Comparison of ENCODE assay signal across 8 cellular contexts in genomic region chr2:134917219-134917957, GRCh38. TPM values are rescaled to one million over a fixed set of nuclear protein-coding genes. Genes with fewer than 3 reads are reported as not detected.
DNase-seq lines count a peak whose midpoint lies in the region; ATAC-seq, FAIRE-seq and TF ChIP-seq lines count a peak whose summit lies in the region.

No MANE protein-coding gene starts in this region.

- no peak for TF ChIP-seq POLR2A in GM18505 (IDR thresholded peaks at IDR 0.05; ENCODE audit: borderline replicate concordance, extremely low read depth, insufficient read depth, insufficient read length)

- H3K36me3 ChIP-seq in hepatocyte (replicated peaks; ENCODE audit: insufficient read depth, low read depth): no peaks in the 10 kb centered on the region
- H3K36me3 ChIP-seq in small intestine (ENCODE audit: control insufficient read depth in 2 of 2, insufficient read depth in 2 of 2, low read length in 2 of 2): no peaks in the 10 kb centered on the region

- ATAC-seq in GM18505 (IDR thresholded peaks at IDR 0.05; ENCODE audit: unreplicated experiment): no peak

- H3K4me1 ChIP-seq in hepatocyte (ENCODE audit: insufficient read depth): peaks cover 14% of the 10 kb centered on the region
- H3K4me1 ChIP-seq in small intestine (ENCODE audit: control insufficient read depth in 2 of 2, insufficient read depth in 1 of 2, low read depth in 1 of 2, low read length in 1 of 2): no peaks in the 10 kb centered on the region

- intact Hi-C loops in activated T-helper 2 cell treated with anti-CD3 and anti-CD28 coated beads, Interferon-gamma antibody, Interleukin-2, Interleukin-4, amounts not matched to agents 10 μg/mL and 5 μg/mL and 100 μg/mL, durations not matched to agents 14 hours and 24 hours and 36 hours (cut with micrococcal nuclease): loop anchor here (5.0 kb wide), 1 partner anchor 1200 kb away; the partner anchor contains the start of gene CXCR4

- no peaks in the 10 kb centered on the region for H3K9me3 ChIP-seq in hepatocyte (ENCODE audit: low read depth)
- no peaks in the 10 kb centered on the region for H3K9me3 ChIP-seq in small intestine (ENCODE audit: control insufficient read depth, low read depth)

- no peaks in the 10 kb centered on the region for H3K27me3 Mint-ChIP-seq in IgD-negative memory B cell
- peaks cover 6% of the 10 kb centered on the region for H3K27me3 Mint-ChIP-seq in activated T-helper 2 cell treated with anti-CD3 and anti-CD28 coated beads, Interferon-gamma antibody, Interleukin-2, Interleukin-4, amounts not matched to agents 10 μg/mL and 5 μg/mL and 100 μg/mL, durations not matched to agents 14 hours and 24 hours and 36 hours (ENCODE audit: low read depth)

- H3K4me3 ChIP-seq in hepatocyte (peak overlapping the region; percentile 60), small intestine (ENCODE audit: low read depth in 1 of 2, low read length in 2 of 2) (peak overlapping the region; percentile 38 to 56)

- peaks cover 0 to 18% (median 14%) of the 10 kb centered on the region in 3 donors for H3K4me1 Mint-ChIP-seq in IgD-negative memory B cell
- H3K4me1 Mint-ChIP-seq in activated T-helper 2 cell treated with anti-CD3 and anti-CD28 coated beads, Interferon-gamma antibody, Interleukin-2, Interleukin-4, amounts not matched to agents 10 μg/mL and 5 μg/mL and 100 μg/mL, durations not matched to agents 14 hours and 24 hours and 36 hours (ENCODE audit: low read depth): peaks cover 14% of the 10 kb centered on the region

- FAIRE-seq in small intestine (lab: Jason Lieb, UNC) (no peak), urothelium cell line (lab: Jason Lieb, UNC) (no peak)

- H3K27ac Mint-ChIP-seq in IgD-negative memory B cell: peak overlapping the region; percentile 84 to 99 (median 97)
- peak overlapping the region; percentile 98 for H3K27ac Mint-ChIP-seq in activated T-helper 2 cell treated with anti-CD3 and anti-CD28 coated beads, Interferon-gamma antibody, Interleukin-2, Interleukin-4, amounts not matched to agents 10 μg/mL and 5 μg/mL and 100 μg/mL, durations not matched to agents 14 hours and 24 hours and 36 hours

- WGBS in hepatocyte (ENCODE audit: low lambda C conversion rate, missing lambda C conversion rate): 49% methylated on average over 18 of the region's 18 CpGs
- WGBS in small intestine, 3 donors: 17 to 31% (median 19%) methylated on average over 18 of the region's 18 CpGs

- H2AFZ ChIP-seq in hepatocyte: peak overlapping the region; percentile 85

- H4K20me1 ChIP-seq in hepatocyte (ENCODE audit: insufficient read depth, poor library complexity, severe bottlenecking): peaks cover 30% of the 10 kb centered on the region

- H3K27ac ChIP-seq in C4-2B (peak overlapping the region; percentile 96), hepatocyte (peak overlapping the region; percentile 99), small intestine (ENCODE audit: low read depth in 1 of 2, low read length in 1 of 2) (peak overlapping the region; percentile 93 to 98)

- H3K79me2 ChIP-seq in hepatocyte: peaks cover 41% of the 10 kb centered on the region

- H3K9me2 ChIP-seq in hepatocyte (replicated peaks; ENCODE audit: insufficient read depth): no peaks in the 10 kb centered on the region

- no peak for DNase-seq in activated T-helper 2 cell treated with anti-CD3 and anti-CD28 coated beads, Interferon-gamma antibody, Interleukin-2, Interleukin-4, amounts not matched to agents 10 μg/mL and 5 μg/mL and 100 μg/mL, durations not matched to agents 14 hours and 24 hours and 36 hours (ENCODE audit: low spot score)
- DNase-seq in hepatocyte (ENCODE audit: low spot score): peak; percentile 20
- DNase-seq in small intestine: no peak
- DNase-seq in urothelium cell line (ENCODE audit: low spot score): no peak
- DNase-seq in GM03348 (ENCODE audit: low spot score): no peak

- peaks cover 0 to 2% (median 2%) of the 10 kb centered on the region in 3 donors for H3K9me3 Mint-ChIP-seq in IgD-negative memory B cell
- H3K9me3 Mint-ChIP-seq in activated T-helper 2 cell treated with anti-CD3 and anti-CD28 coated beads, Interferon-gamma antibody, Interleukin-2, Interleukin-4, amounts not matched to agents 10 μg/mL and 5 μg/mL and 100 μg/mL, durations not matched to agents 14 hours and 24 hours and 36 hours: peaks cover 7% of the 10 kb centered on the region

- peak overlapping the region; percentile 75 for H3K4me2 ChIP-seq in hepatocyte

- H3K27me3 ChIP-seq in hepatocyte (no peaks in the 10 kb centered on the region), small intestine (ENCODE audit: control insufficient read depth in 2 of 2, insufficient read depth in 2 of 2, low read length in 2 of 2) (no peaks in the 10 kb centered on the region)

- TF ChIP-seq CTCF in C4-2B (conservative IDR thresholded peaks at IDR 0.05) (no peak), hepatocyte (IDR thresholded peaks at IDR 0.05; ENCODE audit: poor library complexity) (no peak)

- peaks cover 3% of the 10 kb centered on the region for H3K36me3 Mint-ChIP-seq in IgD-negative memory B cell
- H3K36me3 Mint-ChIP-seq in activated T-helper 2 cell treated with anti-CD3 and anti-CD28 coated beads, Interferon-gamma antibody, Interleukin-2, Interleukin-4, amounts not matched to agents 10 μg/mL and 5 μg/mL and 100 μg/mL, durations not matched to agents 14 hours and 24 hours and 36 hours (ENCODE audit: low read depth): peaks cover 20% of the 10 kb centered on the region

- H3K4me3 Mint-ChIP-seq in IgD-negative memory B cell: peak overlapping the region; percentile 81 to 97 (median 94)
- peak overlapping the region; percentile 99 for H3K4me3 Mint-ChIP-seq in activated T-helper 2 cell treated with anti-CD3 and anti-CD28 coated beads, Interferon-gamma antibody, Interleukin-2, Interleukin-4, amounts not matched to agents 10 μg/mL and 5 μg/mL and 100 μg/mL, durations not matched to agents 14 hours and 24 hours and 36 hours (ENCODE audit: low read depth)

RNA-seq across cellular contexts. Expression of gene CCNT2, which starts 1.2 kb away (rescaled TPM):
- 23.2 TPM for polyA plus RNA-seq in IgD-negative memory B cell
- total RNA-seq in activated T-helper 2 cell treated with anti-CD3 and anti-CD28 coated beads, Interferon-gamma antibody, Interleukin-2, Interleukin-4, amounts not matched to agents 10 μg/mL and 5 μg/mL and 100 μg/mL, durations not matched to agents 14 hours and 24 hours and 36 hours: 39.2 and 41.0 TPM in 2 replicates
- 27.7 and 41.7 TPM in 2 replicates for total RNA-seq in hepatocyte
- polyA plus RNA-seq in hepatocyte: 13.1 and 14.9 TPM in 2 replicates
- 10 to 100 TPM in 1 of 3 donors, 1 to 10 TPM in 2; 5.4 to 10.1 (median 8.5) TPM for polyA plus RNA-seq in small intestine
